In the genomic region with DNA sequence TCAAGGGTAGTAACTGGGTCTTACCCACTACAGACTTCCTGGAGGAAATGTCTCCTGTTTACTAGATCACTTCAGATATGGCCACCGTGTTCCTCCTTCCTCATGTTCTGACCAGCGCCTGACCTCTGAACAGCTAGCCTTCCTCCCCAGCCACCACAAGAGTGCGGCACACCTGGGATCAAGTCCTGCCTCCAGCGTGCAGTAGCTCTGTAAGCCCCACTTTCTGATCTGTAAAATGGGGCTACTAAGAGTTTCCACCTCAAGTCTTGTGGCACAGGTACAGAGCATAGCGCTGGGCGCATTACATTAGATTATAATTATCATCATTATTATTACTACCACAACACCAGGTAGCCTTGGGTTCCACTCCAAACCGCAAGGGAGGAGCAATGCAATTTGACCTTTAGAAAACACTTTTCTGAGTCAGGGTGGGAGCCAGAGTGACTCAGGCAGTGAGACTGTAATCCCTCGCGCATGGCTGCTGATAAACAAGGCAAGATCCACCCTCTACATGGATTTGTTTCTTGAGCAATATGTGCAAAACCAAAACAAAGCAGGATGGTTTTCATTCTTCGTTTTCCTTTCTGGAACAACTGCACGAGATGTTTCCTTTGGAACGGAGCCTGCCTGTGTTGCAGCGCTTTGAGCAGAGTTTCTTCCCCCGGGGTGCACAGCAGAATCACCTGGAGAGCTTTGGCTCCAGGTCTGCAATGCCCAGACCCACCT, we compare ENCODE assay signal across 8 cellular contexts.
DNase-seq lines count a peak whose midpoint lies in the region; ATAC-seq and TF ChIP-seq lines count a peak whose summit lies in the region.

No MANE protein-coding gene starts in this region.

- no peak for TF ChIP-seq POLR2A in breast epithelium (IDR thresholded peaks at IDR 0.05)

- no peaks in the 10 kb centered on the region for H3K36me3 Mint-ChIP-seq in nephron progenitor cell (ENCODE audit: low read depth)

- H3K36me3 ChIP-seq in breast epithelium: no peaks in the 10 kb centered on the region
- H3K36me3 ChIP-seq in thymus (ENCODE audit: control insufficient read depth, insufficient read depth): no peaks in the 10 kb centered on the region

- H3K27me3 Mint-ChIP-seq in nephron progenitor cell (ENCODE audit: low read depth, poor library complexity): peaks cover 9% of the 10 kb centered on the region

- no peaks in the 10 kb centered on the region for H3K9me3 Mint-ChIP-seq in nephron progenitor cell

- intact Hi-C loops in breast epithelium (cut with DNase I; ENCODE audit: low total_unique reads): no loop called here

- 91% methylated on average over 14 of the region's 14 CpGs for WGBS in thymus

- DNase-seq in LoVo (ENCODE audit: low spot score) (peak; percentile 71), breast epithelium (ENCODE audit: low spot score in 2 of 2) (peak in 1 of 2 donors; percentile 79), left kidney (ENCODE audit: low read depth, low spot score) (peak; percentile 27), nephron progenitor cell (no peak), NCI-H526 treated with DMSO at 0.1 percent for 48 hours (lab: John Stamatoyannopoulos, UW) (no peak)

- peaks cover 0 to 3% of the 10 kb centered on the region in 2 donors for H3K4me1 ChIP-seq in breast epithelium
- no peaks in the 10 kb centered on the region for H3K4me1 ChIP-seq in thymus (ENCODE audit: control insufficient read depth, insufficient read depth, low read length)

- ATAC-seq in GM21825 (IDR thresholded peaks at IDR 0.05; ENCODE audit: unreplicated experiment) (no peak), HG03025 (IDR thresholded peaks at IDR 0.05; ENCODE audit: low FRiP score, unreplicated experiment) (no peak)

- peaks cover 53% of the 10 kb centered on the region for H3K4me1 Mint-ChIP-seq in nephron progenitor cell

- H3K27me3 ChIP-seq in breast epithelium: no peaks in the 10 kb centered on the region
- H3K27me3 ChIP-seq in thymus (ENCODE audit: control insufficient read depth, insufficient read depth): no peaks in the 10 kb centered on the region

- H3K9me3 ChIP-seq in breast epithelium (no peaks in the 10 kb centered on the region), thymus (ENCODE audit: control insufficient read depth) (no peaks in the 10 kb centered on the region)

- H3K27ac ChIP-seq in breast epithelium (peak overlapping the region; percentile 89 to 96), thymus (ENCODE audit: low read depth) (peak overlapping the region; percentile 8)

- no peak overlapping the region for H3K27ac Mint-ChIP-seq in nephron progenitor cell

- no peak overlapping the region for H3K4me3 Mint-ChIP-seq in nephron progenitor cell

- TF ChIP-seq CTCF in breast epithelium (IDR thresholded peaks at IDR 0.05) (no peak), nephron progenitor cell (IDR thresholded peaks at IDR 0.05) (no peak)

- peak overlapping the region in 1 of 3 donors; percentile 22 for H3K4me3 ChIP-seq in breast epithelium
- no peak overlapping the region for H3K4me3 ChIP-seq in thymus (ENCODE audit: low read length)

Comparison
In these comparisons a context has a peak if more than half of its experiments do, and no peak if none do; other contexts are left out.
1. DNase-seq: peak in LoVo (single experiment) and left kidney (single experiment); none in nephron progenitor cell (single experiment) and NCI-H526 treated with DMSO at 0.1 percent for 48 hours (single experiment).